16 cellular contexts compared by ENCODE assay signal in the genomic region with DNA sequence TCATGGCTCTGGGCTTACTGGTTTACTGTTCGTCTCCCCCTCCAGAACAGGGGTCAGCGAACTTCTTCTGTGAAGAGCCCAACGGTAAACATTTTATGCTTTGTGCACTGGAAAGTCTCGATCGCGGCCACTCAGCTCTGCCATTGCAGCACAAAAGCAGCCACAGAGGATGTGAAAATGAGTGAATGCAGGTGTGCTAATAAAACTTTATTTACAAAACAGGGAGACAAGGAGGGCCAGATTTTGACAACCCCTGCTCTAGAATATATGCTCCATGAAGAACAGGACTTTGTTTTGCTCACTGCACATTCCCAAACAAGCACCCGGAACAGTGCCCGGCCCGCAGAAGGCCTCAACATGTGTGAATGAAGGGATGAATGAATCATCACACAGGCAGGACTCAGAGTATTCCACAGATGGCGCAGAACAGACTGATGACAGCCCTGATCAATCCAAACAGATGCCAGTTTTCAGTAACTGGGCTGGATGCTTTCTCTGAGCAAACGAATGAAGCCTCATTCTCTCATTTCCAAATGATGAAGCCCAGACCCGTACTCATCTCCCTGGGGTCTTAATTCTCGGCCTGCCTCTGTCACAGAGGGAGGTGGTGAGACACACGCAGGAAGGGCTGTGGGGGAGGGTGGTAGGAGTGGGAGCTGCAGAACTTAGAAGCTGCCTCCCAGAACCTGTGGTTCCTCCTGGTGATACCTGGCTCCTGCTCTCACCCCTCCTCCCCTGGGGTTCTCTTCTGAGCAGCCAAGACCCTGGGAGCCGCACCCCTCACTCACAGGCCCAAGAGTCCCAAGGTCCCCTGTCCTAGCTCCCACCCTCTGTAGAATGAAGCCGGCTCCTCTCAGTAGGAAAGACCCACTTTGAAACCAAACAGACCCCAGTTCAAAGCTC.
A peak's percentile ranks its signal among the peaks of the same experiment; 100 is the strongest.
DNase-seq lines count a peak whose midpoint lies in the region; ATAC-seq and TF ChIP-seq lines count a peak whose summit lies in the region.
"Had no signal": no experiment of that assay in that cellular context is flagged by ENCODE, and none has a peak within 500 bp of the region (broad histone marks: within the 10 kb centered on the region; RNA-seq: fewer than 3 reads in every experiment).

No MANE protein-coding gene starts in this region.

- no peaks in the 10 kb centered on the region for H3K9me2 ChIP-seq in GM23338 (ENCODE audit: insufficient read depth)

- H3K4me2 ChIP-seq in GM23338 = no peak overlapping the region
- H3K4me2 ChIP-seq: PC-9 had no signal

- TF ChIP-seq CTCF in GM23338 (conservative IDR thresholded peaks at IDR 0.05; ENCODE audit: low read depth in 2 of 2) (no peak), chondrocyte (IDR thresholded peaks at IDR 0.05) (no peak), stomach (IDR thresholded peaks at IDR 0.05) (no peak)

- no peaks in the 10 kb centered on the region for H3K4me1 ChIP-seq in GM23338 (ENCODE audit: insufficient read depth)
- no peaks in the 10 kb centered on the region for H3K4me1 ChIP-seq in stomach
- H3K4me1 ChIP-seq: transverse colon had no signal

- H3F3A ChIP-seq in GM23338 (replicated peaks; ENCODE audit: low read depth) = no peaks in the 10 kb centered on the region

- intact Hi-C loops in activated T-helper 2 cell treated with anti-CD3 and anti-CD28 coated beads, Interferon-gamma antibody, Interleukin-2, Interleukin-4, amounts not matched to agents 10 μg/mL and 5 μg/mL and 100 μg/mL, durations not matched to agents 14 hours and 24 hours and 36 hours (cut with micrococcal nuclease) = no loop called here
- intact Hi-C loops in stomach (cut with DNase I; ENCODE audit: low total_unique reads) = no loop called here

- no peak for TF ChIP-seq EP300 in stomach (IDR thresholded peaks at IDR 0.05)

- H3K36me3 Mint-ChIP-seq in GM23338 (ENCODE audit: low read depth) (no peaks in the 10 kb centered on the region), chondrocyte (ENCODE audit: low read depth) (peaks cover 3% of the 10 kb centered on the region)
- peaks cover 11% of the 10 kb centered on the region for H3K36me3 Mint-ChIP-seq in natural killer cell treated with Interleukin-12 subunit alpha and Interleukin-12 subunit beta and Interleukin-15 and Interleukin-18, amount 100 ng/mL, for 72 hours
- peaks cover 32% of the 10 kb centered on the region for H3K36me3 Mint-ChIP-seq in activated T-helper 2 cell treated with anti-CD3 and anti-CD28 coated beads, Interferon-gamma antibody, Interleukin-2, Interleukin-4, amounts not matched to agents 10 μg/mL and 5 μg/mL and 100 μg/mL, durations not matched to agents 14 hours and 24 hours and 36 hours (ENCODE audit: low read depth)

- no peak for TF ChIP-seq POLR2A in stomach (IDR thresholded peaks at IDR 0.05)

- H3K9me3 Mint-ChIP-seq in GM23338 (no peaks in the 10 kb centered on the region), chondrocyte (ENCODE audit: low read depth) (no peaks in the 10 kb centered on the region)
- no peaks in the 10 kb centered on the region for H3K9me3 Mint-ChIP-seq in natural killer cell treated with Interleukin-12 subunit alpha and Interleukin-12 subunit beta and Interleukin-15 and Interleukin-18, amount 100 ng/mL, for 72 hours
- H3K9me3 Mint-ChIP-seq in activated T-helper 2 cell treated with anti-CD3 and anti-CD28 coated beads, Interferon-gamma antibody, Interleukin-2, Interleukin-4, amounts not matched to agents 10 μg/mL and 5 μg/mL and 100 μg/mL, durations not matched to agents 14 hours and 24 hours and 36 hours = no peaks in the 10 kb centered on the region
- H3K9me3 Mint-ChIP-seq: activated naive CD4-positive, alpha-beta T cell treated with anti-CD3 and anti-CD28 coated beads, Interleukin-2, amount 50 U/mL, for 24 hours; T-helper 2 cell treated with Interferon-gamma antibody and Interleukin-4, amounts not matched to agents 5 μg/mL and 100 μg/mL, for 36 hours had no signal

- ATAC-seq in GM23338 = no peak
- ATAC-seq in natural killer cell treated with Interleukin-12 subunit alpha and Interleukin-12 subunit beta and Interleukin-15 and Interleukin-18, amount 100 ng/mL, for 72 hours = no peak
- ATAC-seq: activated CD8-positive, alpha-beta T cell treated with anti-CD3 and anti-CD28 coated beads, Interleukin-2, amount 10 ng/mL, durations not matched to agents 7 days and 5 days; left lung had no signal

- H3K27ac ChIP-seq in GM23338 (ENCODE audit: low read depth) (no peak overlapping the region), stomach (no peak overlapping the region)
- H3K27ac ChIP-seq: coronary artery, left lung, PC-9, transverse colon had no signal

- no peaks in the 10 kb centered on the region for H4K20me1 ChIP-seq in GM23338 (replicated peaks; ENCODE audit: insufficient read depth)

- H3K27ac Mint-ChIP-seq in GM23338 (no peak overlapping the region), chondrocyte (ENCODE audit: unreplicated experiment) (no peak overlapping the region)
- H3K27ac Mint-ChIP-seq in natural killer cell treated with Interleukin-12 subunit alpha and Interleukin-12 subunit beta and Interleukin-15 and Interleukin-18, amount 100 ng/mL, for 72 hours = no peak overlapping the region
- no peak overlapping the region for H3K27ac Mint-ChIP-seq in activated T-helper 2 cell treated with anti-CD3 and anti-CD28 coated beads, Interferon-gamma antibody, Interleukin-2, Interleukin-4, amounts not matched to agents 10 μg/mL and 5 μg/mL and 100 μg/mL, durations not matched to agents 14 hours and 24 hours and 36 hours
- H3K27ac Mint-ChIP-seq: activated CD8-positive, alpha-beta T cell treated with anti-CD3 and anti-CD28 coated beads, Interleukin-2, amount 10 ng/mL, durations not matched to agents 7 days and 5 days; activated naive CD4-positive, alpha-beta T cell treated with anti-CD3 and anti-CD28 coated beads, Interleukin-2, amount 50 U/mL, for 24 hours; T-helper 2 cell treated with Interferon-gamma antibody and Interleukin-4, amounts not matched to agents 5 μg/mL and 100 μg/mL, for 36 hours had no signal

- H2AFZ ChIP-seq in GM23338 = 0 out of 2 replicates have a peak overlapping the region, but pooled peaks have one; percentile 74
- H2AFZ ChIP-seq: PC-9 had no signal

- H3K4me1 Mint-ChIP-seq in GM23338 (peaks cover 5% of the 10 kb centered on the region; the same call in 2 of the 3 replicates), chondrocyte (ENCODE audit: low read depth) (no peaks in the 10 kb centered on the region)
- H3K4me1 Mint-ChIP-seq in natural killer cell treated with Interleukin-12 subunit alpha and Interleukin-12 subunit beta and Interleukin-15 and Interleukin-18, amount 100 ng/mL, for 72 hours (ENCODE audit: low read depth in 2 of 2) = peaks cover 18 to 28% of the 10 kb centered on the region in 2 donors
- H3K4me1 Mint-ChIP-seq in activated T-helper 2 cell treated with anti-CD3 and anti-CD28 coated beads, Interferon-gamma antibody, Interleukin-2, Interleukin-4, amounts not matched to agents 10 μg/mL and 5 μg/mL and 100 μg/mL, durations not matched to agents 14 hours and 24 hours and 36 hours (ENCODE audit: low read depth) = peaks cover 9% of the 10 kb centered on the region

- DNase-seq in GM23338 (ENCODE audit: low spot score) = no peak
- peak; percentile 7 for DNase-seq in NCI-H226
- peak; percentile 54 for DNase-seq in chondrocyte (ENCODE audit: low spot score)
- DNase-seq in natural killer cell treated with Interleukin-12 subunit alpha and Interleukin-12 subunit beta and Interleukin-15 and Interleukin-18, amount 100 ng/mL, for 72 hours (ENCODE audit: low spot score) = peak; percentile 23
- no peak for DNase-seq in activated CD8-positive, alpha-beta memory T cell treated with anti-CD3 and anti-CD28 coated beads, Interleukin-2, amount 50 U/mL, for 48 hours
- DNase-seq in NCI-H1105 treated with DMSO at 0.1 percent for 48 hours (lab: John Stamatoyannopoulos, UW) = no peak
- DNase-seq in activated T-helper 2 cell treated with anti-CD3 and anti-CD28 coated beads, Interferon-gamma antibody, Interleukin-2, Interleukin-4, amounts not matched to agents 10 μg/mL and 5 μg/mL and 100 μg/mL, durations not matched to agents 14 hours and 24 hours and 36 hours (ENCODE audit: low spot score) = no peak
- no peak for DNase-seq in stomach
- DNase-seq: activated CD8-positive, alpha-beta T cell treated with anti-CD3 and anti-CD28 coated beads, Interleukin-2, amount 10 ng/mL, durations not matched to agents 7 days and 5 days; Calu3; PC-9; transverse colon had no signal

- H3K9me3 ChIP-seq in stomach = no peaks in the 10 kb centered on the region
- H3K9me3 ChIP-seq: left lung, transverse colon had no signal

- H3K4me3 Mint-ChIP-seq in GM23338 (no peak overlapping the region; the same call in 2 of the 3 replicates), chondrocyte (ENCODE audit: unreplicated experiment) (no peak overlapping the region)
- no peak overlapping the region for H3K4me3 Mint-ChIP-seq in natural killer cell treated with Interleukin-12 subunit alpha and Interleukin-12 subunit beta and Interleukin-15 and Interleukin-18, amount 100 ng/mL, for 72 hours
- H3K4me3 Mint-ChIP-seq in activated T-helper 2 cell treated with anti-CD3 and anti-CD28 coated beads, Interferon-gamma antibody, Interleukin-2, Interleukin-4, amounts not matched to agents 10 μg/mL and 5 μg/mL and 100 μg/mL, durations not matched to agents 14 hours and 24 hours and 36 hours (ENCODE audit: low read depth) = no peak overlapping the region
- H3K4me3 Mint-ChIP-seq: activated CD8-positive, alpha-beta T cell treated with anti-CD3 and anti-CD28 coated beads, Interleukin-2, amount 10 ng/mL, durations not matched to agents 7 days and 5 days; activated naive CD4-positive, alpha-beta T cell treated with anti-CD3 and anti-CD28 coated beads, Interleukin-2, amount 50 U/mL, for 24 hours; T-helper 2 cell treated with Interferon-gamma antibody and Interleukin-4, amounts not matched to agents 5 μg/mL and 100 μg/mL, for 36 hours had no signal

- H3K27me3 ChIP-seq in GM23338 (ENCODE audit: insufficient read depth) = no peaks in the 10 kb centered on the region
- H3K27me3 ChIP-seq in stomach = no peaks in the 10 kb centered on the region
- H3K27me3 ChIP-seq: left lung, transverse colon had no signal

- H3K4me3 ChIP-seq in GM23338 (no peak overlapping the region), stomach (no peak overlapping the region)
- H3K4me3 ChIP-seq: coronary artery, left lung, PC-9, transverse colon had no signal

- no peaks in the 10 kb centered on the region for H3K79me2 ChIP-seq in GM23338 (replicated peaks; ENCODE audit: insufficient read depth)

- 86 to 93% (median 91%) methylated on average over 16 of the region's 16 CpGs for WGBS in stomach, 5 donors

- no peaks in the 10 kb centered on the region for H3K36me3 ChIP-seq in GM23338 (ENCODE audit: insufficient read depth)
- peaks cover 5 to 94% (median 86%) of the 10 kb centered on the region in 4 donors for H3K36me3 ChIP-seq in stomach

- peaks cover 9% of the 10 kb centered on the region for H3K27me3 Mint-ChIP-seq in GM23338 (ENCODE audit: insufficient read depth, low read depth, poor library complexity)
- no peaks in the 10 kb centered on the region for H3K27me3 Mint-ChIP-seq in chondrocyte (ENCODE audit: low read depth)
- no peaks in the 10 kb centered on the region for H3K27me3 Mint-ChIP-seq in natural killer cell treated with Interleukin-12 subunit alpha and Interleukin-12 subunit beta and Interleukin-15 and Interleukin-18, amount 100 ng/mL, for 72 hours
- H3K27me3 Mint-ChIP-seq in activated T-helper 2 cell treated with anti-CD3 and anti-CD28 coated beads, Interferon-gamma antibody, Interleukin-2, Interleukin-4, amounts not matched to agents 10 μg/mL and 5 μg/mL and 100 μg/mL, durations not matched to agents 14 hours and 24 hours and 36 hours (ENCODE audit: low read depth) = no peaks in the 10 kb centered on the region
- H3K27me3 Mint-ChIP-seq: activated naive CD4-positive, alpha-beta T cell treated with anti-CD3 and anti-CD28 coated beads, Interleukin-2, amount 50 U/mL, for 24 hours had no signal

Comparison
In these comparisons a context has a peak if more than half of its experiments do, and no peak if none do; other contexts are left out.
1. DNase-seq: peak in NCI-H226 (single experiment), chondrocyte (single experiment) and natural killer cell treated with Interleukin-12 subunit alpha and Interleukin-12 subunit beta and Interleukin-15 and Interleukin-18, amount 100 ng/mL, for 72 hours (single experiment); none in GM23338 (single experiment), activated CD8-positive, alpha-beta memory T cell treated with anti-CD3 and anti-CD28 coated beads, Interleukin-2, amount 50 U/mL, for 48 hours (single experiment), NCI-H1105 treated with DMSO at 0.1 percent for 48 hours (single experiment), activated T-helper 2 cell treated with anti-CD3 and anti-CD28 coated beads, Interferon-gamma antibody, Interleukin-2, Interleukin-4, amounts not matched to agents 10 μg/mL and 5 μg/mL and 100 μg/mL, durations not matched to agents 14 hours and 24 hours and 36 hours (single experiment) and stomach (single experiment).